Comparison of ENCODE assay signal across 1 cellular context in the genomic region with DNA sequence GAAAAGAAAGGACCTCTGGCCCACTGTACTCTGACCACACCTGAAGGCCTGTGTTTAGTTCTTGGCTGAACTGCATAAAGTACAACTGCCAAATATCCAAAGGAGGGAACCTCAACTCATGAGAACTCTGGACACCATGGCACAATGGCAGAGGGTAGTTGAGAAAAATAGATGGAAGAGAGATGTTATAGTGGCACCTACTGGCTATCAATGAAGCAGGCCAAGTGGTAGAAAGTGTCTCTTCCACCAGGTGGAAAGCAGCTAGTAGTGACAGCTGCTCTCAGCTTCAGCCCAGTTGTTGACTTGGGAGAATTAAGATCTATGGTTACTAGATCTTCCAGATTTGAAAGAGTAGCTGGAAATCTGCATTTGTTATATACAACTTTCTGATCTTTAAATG.
TF ChIP-seq lines count a peak whose summit lies in the region.

No MANE protein-coding gene starts in this region.

TF ChIP-seq in HepG2, 621 proteins besides CTCF, POLR2A, EP300 and RAD21:
- TF ChIP-seq, protein P1, sequence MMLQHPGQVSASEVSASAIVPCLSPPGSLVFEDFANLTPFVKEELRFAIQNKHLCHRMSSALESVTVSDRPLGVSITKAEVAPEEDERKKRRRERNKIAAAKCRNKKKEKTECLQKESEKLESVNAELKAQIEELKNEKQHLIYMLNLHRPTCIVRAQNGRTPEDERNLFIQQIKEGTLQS (CRISPR knock-in tag; IDR thresholded peaks at IDR 0.05): no peak
- TF ChIP-seq STAG1 (CRISPR knock-in tag; IDR thresholded peaks at IDR 0.05): peak; percentile 65
- TF ChIP-seq SAP130 (CRISPR knock-in tag; IDR thresholded peaks at IDR 0.05; ENCODE audit: low read depth): 0 out of 2 replicates have a peak, but pooled peaks have one; percentile 23
- TF ChIP-seq, protein P2, sequence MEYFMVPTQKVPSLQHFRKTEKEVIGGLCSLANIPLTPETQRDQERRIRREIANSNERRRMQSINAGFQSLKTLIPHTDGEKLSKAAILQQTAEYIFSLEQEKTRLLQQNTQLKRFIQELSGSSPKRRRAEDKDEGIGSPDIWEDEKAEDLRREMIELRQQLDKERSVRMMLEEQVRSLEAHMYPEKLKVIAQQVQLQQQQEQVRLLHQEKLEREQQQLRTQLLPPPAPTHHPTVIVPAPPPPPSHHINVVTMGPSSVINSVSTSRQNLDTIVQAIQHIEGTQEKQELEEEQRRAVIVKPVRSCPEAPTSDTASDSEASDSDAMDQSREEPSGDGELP (IDR thresholded peaks at IDR 0.05; ENCODE audit: borderline replicate concordance, low read depth): peak; percentile 18; the same call in 1 of the 2 replicates
- TF ChIP-seq CBFB (CRISPR knock-in tag; IDR thresholded peaks at IDR 0.05): no peak
- TF ChIP-seq ZNF713 (CRISPR knock-in tag; IDR thresholded peaks at IDR 0.05): no peak
- no peak for TF ChIP-seq KLF13 (CRISPR knock-in tag; IDR thresholded peaks at IDR 0.05)
